Comparison of ENCODE assay signal across 8 cellular contexts in genomic region chr11:123145220-123145619, GRCh38. TPM values are rescaled to one million over a fixed set of nuclear protein-coding genes. Genes with fewer than 3 reads are reported as not detected.
DNase-seq lines count a peak whose midpoint lies in the region; TF ChIP-seq lines count a peak whose summit lies in the region.

No MANE protein-coding gene starts in this region.

- H3K27ac ChIP-seq in epithelial cell of prostate: peak overlapping the region; percentile 38

- in situ Hi-C loops in GM13977 (cut with MboI; ENCODE audit: low pct_unique_long_range_greater_than_20kb, low sequenced_read_pairs, unreplicated experiment): no loop called here

- DNase-seq in EH (ENCODE audit: low read depth): peak; percentile 94
- peak; percentile 39 for DNase-seq in NCI-H69 (lab: John Stamatoyannopoulos, UW)
- peak; percentile 37 for DNase-seq in epithelial cell of prostate (ENCODE audit: low read depth, low spot score)
- peak; percentile 95 for DNase-seq in renal cortical epithelial cell (ENCODE audit: low read depth)
- no peak for DNase-seq in NCI-H1417 treated with DMSO at 0.1 percent for 48 hours (lab: John Stamatoyannopoulos, UW)
- no peak for DNase-seq in GM13977 (ENCODE audit: low spot score)
- no peak for DNase-seq in activated T-cell treated with anti-CD3 and anti-CD28 coated beads for 4 hours
- no peak for DNase-seq in activated CD4-positive, alpha-beta T cell treated with anti-CD3 and anti-CD28 coated beads, Interleukin-2, amount 50 U/mL, for 4 hours

- no peak for TF ChIP-seq CTCF in GM13977 (IDR thresholded peaks at IDR 0.05; ENCODE audit: extremely low read depth, insufficient read depth, missing control alignments)

RNA-seq across cellular contexts. Expression of gene CLMP, which starts 49.8 kb away (rescaled TPM):
- total RNA-seq in renal cortical epithelial cell: 22.7 and 48.9 TPM in 2 replicates

Comparison
In these comparisons a context has a peak if more than half of its experiments do, and no peak if none do; other contexts are left out.
1. DNase-seq: peak in EH (single experiment), NCI-H69 (single experiment), epithelial cell of prostate (single experiment) and renal cortical epithelial cell (single experiment); none in NCI-H1417 treated with DMSO at 0.1 percent for 48 hours (single experiment), GM13977 (single experiment), activated T-cell treated with anti-CD3 and anti-CD28 coated beads for 4 hours (single experiment) and activated CD4-positive, alpha-beta T cell treated with anti-CD3 and anti-CD28 coated beads, Interleukin-2, amount 50 U/mL, for 4 hours (0 of 2).